Comparison of ENCODE assay signal across 21 cellular contexts in genomic region chr2:222074674-222075073, GRCh38.
DNase-seq lines count a peak whose midpoint lies in the region; ATAC-seq, FAIRE-seq and TF ChIP-seq lines count a peak whose summit lies in the region.
"Had no signal": no experiment of that assay in that cellular context is flagged by ENCODE, and none has a peak within 500 bp of the region (broad histone marks: within the 10 kb centered on the region; RNA-seq: fewer than 3 reads in every experiment).

No MANE protein-coding gene starts in this region.

- H4K5ac ChIP-seq in mesendoderm (ENCODE audit: low read length) = no peak overlapping the region

- POLR2A ChIA-PET in endothelial cell of umbilical vein (lab: Charles Lee) = no interaction called here

- H3K4me1 ChIP-seq in HUES48 (ENCODE audit: control insufficient read depth, insufficient read depth, low read length) (peaks cover 11% of the 10 kb centered on the region), RWPE2 (ENCODE audit: insufficient read depth, poor library complexity, severe bottlenecking) (no peaks in the 10 kb centered on the region), endothelial cell of umbilical vein (ENCODE audit: control insufficient read depth, extremely low read depth, insufficient read depth, low read length) (no peaks in the 10 kb centered on the region), mesendoderm (ENCODE audit: control insufficient read depth, low read depth, low read length) (peaks cover 5% of the 10 kb centered on the region)

- no peak overlapping the region for H2BK5ac ChIP-seq in mesendoderm (ENCODE audit: low read length)

- H3K27me3 ChIP-seq in HUES48 (ENCODE audit: control insufficient read depth, insufficient read depth, low read length) (peaks cover 5% of the 10 kb centered on the region; the same call in 1 of the 2 replicates), RWPE2 (ENCODE audit: insufficient read depth, poor library complexity, severe bottlenecking) (peaks cover 13% of the 10 kb centered on the region), endothelial cell of umbilical vein (ENCODE audit: control insufficient read depth in 2 of 2, insufficient read depth in 2 of 2, low read length in 2 of 2) (no peaks in the 10 kb centered on the region), mesendoderm (ENCODE audit: insufficient read depth, low read length, poor library complexity) (no peaks in the 10 kb centered on the region)

- WGBS in mesendoderm (ENCODE audit: extremely low coverage, insufficient coverage, low lambda C conversion rate) = no CpG with 5 or more reads among the region's 2 CpGs

- no peak overlapping the region for H3K4me3 ChIP-seq in HUES48 (ENCODE audit: low read depth, low read length)
- no peak overlapping the region for H3K4me3 ChIP-seq in RWPE2 (ENCODE audit: severe bottlenecking)
- H3K4me3 ChIP-seq in endothelial cell of umbilical vein (replicated peaks in 1 of 3; ENCODE audit: insufficient read depth in 1 of 3, low read depth in 1 of 3, low read length in 3 of 3) = no peak overlapping the region
- no peak overlapping the region for H3K4me3 ChIP-seq in mesendoderm (ENCODE audit: low read length)
- H3K4me3 ChIP-seq: PC-9, SK-N-MC had no signal

- H3K79me1 ChIP-seq in mesendoderm (ENCODE audit: low read length) = no peaks in the 10 kb centered on the region

- H2BK15ac ChIP-seq in mesendoderm (replicated peaks; ENCODE audit: low read depth) = no peak overlapping the region

- no peak overlapping the region for H2AFZ ChIP-seq in endothelial cell of umbilical vein (ENCODE audit: low read depth, low read length)
- H2AFZ ChIP-seq: PC-9 had no signal

- H3K9me1 ChIP-seq in endothelial cell of umbilical vein (replicated peaks; ENCODE audit: control insufficient read depth, extremely low read depth, insufficient read depth, low read length) = no peaks in the 10 kb centered on the region

- H3K27ac ChIP-seq in HUES48 (ENCODE audit: low read depth, low read length) = peak overlapping the region; percentile 42
- H3K27ac ChIP-seq in RWPE2 (ENCODE audit: poor library complexity, severe bottlenecking) = no peak overlapping the region
- H3K27ac ChIP-seq in endothelial cell of umbilical vein (ENCODE audit: insufficient read depth, low read depth, low read length) = no peak overlapping the region
- H3K27ac ChIP-seq in mesendoderm (ENCODE audit: low read depth, low read length) = no peak overlapping the region
- H3K27ac ChIP-seq: PC-9, SK-N-MC had no signal

- dilution Hi-C loops in endothelial cell of umbilical vein (cut with MboI; ENCODE audit: extremely low pct_ligation_motif_present, low sequenced_read_pairs) = no loop called here

- H3K9ac ChIP-seq in HUES48 (ENCODE audit: low read depth, low read length) = no peak overlapping the region
- no peak overlapping the region for H3K9ac ChIP-seq in endothelial cell of umbilical vein (replicated peaks; ENCODE audit: extremely low read depth, insufficient read depth, low read length)
- no peak overlapping the region for H3K9ac ChIP-seq in mesendoderm (ENCODE audit: low read length)

- BruUV-seq in endothelial cell of umbilical vein (replicated peaks; lab: Mats Ljungman, UMichigan) = no TSS peak

- no peak overlapping the region for H2AK5ac ChIP-seq in mesendoderm (ENCODE audit: low read length)

- no peak for DNase-seq in RWPE2 (ENCODE audit: low spot score)
- no peak for DNase-seq in endothelial cell of umbilical vein (ENCODE audit: low read depth, low spot score)
- DNase-seq in mesendoderm = peak; percentile 82
- DNase-seq in SK-N-DZ (ENCODE audit: low spot score) = no peak
- no peak for DNase-seq in posterior cingulate gyrus
- DNase-seq in GM10266 (ENCODE audit: extremely low spot score) = no peak
- DNase-seq: GOT3; HCEC 1CT; NCI-H1092; NCI-H1417 treated with DMSO at 0.1 percent for 48 hours; NCI-H187; NCI-H2081 treated with DMSO at 0.1 percent for 48 hours; NCI-H524; NCI-H774; NK-92 treated with Interleukin-12 subunit alpha and Interleukin-12 subunit beta, amount 100 ng/mL, for 24 hours; PC-9; RPMI8226; SHP77 had no signal

- no peak overlapping the region for H3K4ac ChIP-seq in mesendoderm (ENCODE audit: low read depth, low read length)

- intact Hi-C loops in endothelial cell of umbilical vein (cut with micrococcal nuclease) (no loop called here), posterior cingulate gyrus (cut with DNase I) (no loop called here)

- H3K23ac ChIP-seq in mesendoderm (ENCODE audit: low read length) = no peak overlapping the region

- no peak for TF ChIP-seq POLR2A in endothelial cell of umbilical vein (IDR thresholded peaks at IDR 0.05; ENCODE audit: low read depth, low read length)

- no peak overlapping the region for H3K56ac ChIP-seq in mesendoderm (ENCODE audit: low read length)

- no peaks in the 10 kb centered on the region for H4K20me1 ChIP-seq in endothelial cell of umbilical vein (replicated peaks; ENCODE audit: control insufficient read depth, extremely low read depth, insufficient read depth, low read length)

- no peak overlapping the region for H2BK120ac ChIP-seq in mesendoderm (ENCODE audit: low read depth, low read length)

- no peak for FAIRE-seq in endothelial cell of umbilical vein (lab: Jason Lieb, UNC)
- FAIRE-seq: D721Med had no signal

- H3K36me3 ChIP-seq in HUES48 (ENCODE audit: control insufficient read depth, insufficient read depth, low read length) = no peaks in the 10 kb centered on the region
- no peaks in the 10 kb centered on the region for H3K36me3 ChIP-seq in RWPE2 (ENCODE audit: low read depth)
- no peaks in the 10 kb centered on the region for H3K36me3 ChIP-seq in endothelial cell of umbilical vein (ENCODE audit: control insufficient read depth in 2 of 2, extremely low read depth in 1 of 2, insufficient read depth in 2 of 2, low read length in 2 of 2)
- H3K36me3 ChIP-seq in mesendoderm (ENCODE audit: control insufficient read depth, insufficient read depth, low read length) = no peaks in the 10 kb centered on the region

- H3K4me2 ChIP-seq in endothelial cell of umbilical vein (ENCODE audit: insufficient read depth, low read length) (no peak overlapping the region), mesendoderm (ENCODE audit: low read length) (no peak overlapping the region)
- H3K4me2 ChIP-seq: PC-9 had no signal

- no peaks in the 10 kb centered on the region for H3K9me3 ChIP-seq in HUES48 (ENCODE audit: control insufficient read depth, insufficient read depth, low read length)
- H3K9me3 ChIP-seq in RWPE2 (ENCODE audit: severe bottlenecking) = no peaks in the 10 kb centered on the region
- H3K9me3 ChIP-seq in endothelial cell of umbilical vein (replicated peaks; ENCODE audit: control insufficient read depth, insufficient read depth, low read length) = no peaks in the 10 kb centered on the region

- H3K18ac ChIP-seq in mesendoderm (ENCODE audit: low read length) = no peak overlapping the region

- ATAC-seq in RWPE2 (ENCODE audit: low read depth) = peak; percentile 31; the same call in 1 of the 3 replicates

- CTCF ChIA-PET in endothelial cell of umbilical vein (lab: Charles Lee) = no interaction called here

- H4K8ac ChIP-seq in mesendoderm (ENCODE audit: low read depth, low read length) = no peak overlapping the region

- TF ChIP-seq CTCF in RWPE2 (IDR thresholded peaks at IDR 0.05; ENCODE audit: poor library complexity, severe bottlenecking) (no peak), endothelial cell of umbilical vein (IDR thresholded peaks at IDR 0.05; ENCODE audit: extremely low read depth in 1 of 2, insufficient read depth in 1 of 2, low read depth in 1 of 2, low read length in 2 of 2) (no peak), GM10266 (IDR thresholded peaks at IDR 0.05; ENCODE audit: control insufficient read depth, insufficient read depth, low read depth, missing control alignments) (no peak)

- H3K79me2 ChIP-seq in endothelial cell of umbilical vein (ENCODE audit: control insufficient read depth, insufficient read depth, low read length) = no peaks in the 10 kb centered on the region
- H3K79me2 ChIP-seq in mesendoderm (ENCODE audit: control insufficient read depth, insufficient read depth, low read length) = no peaks in the 10 kb centered on the region

TF ChIP-seq in endothelial cell of umbilical vein, 7 proteins besides CTCF, POLR2A, EP300 and RAD21:
- TF ChIP-seq GATA2 (IDR thresholded peaks at IDR 0.05; ENCODE audit: insufficient read depth, insufficient read length, low read depth, low read length) (peak; percentile 47), EZH2 (IDR thresholded peaks at IDR 0.05; ENCODE audit: borderline replicate concordance, low read depth, low read length, severe bottlenecking) (no peak)
